In the genomic region with DNA sequence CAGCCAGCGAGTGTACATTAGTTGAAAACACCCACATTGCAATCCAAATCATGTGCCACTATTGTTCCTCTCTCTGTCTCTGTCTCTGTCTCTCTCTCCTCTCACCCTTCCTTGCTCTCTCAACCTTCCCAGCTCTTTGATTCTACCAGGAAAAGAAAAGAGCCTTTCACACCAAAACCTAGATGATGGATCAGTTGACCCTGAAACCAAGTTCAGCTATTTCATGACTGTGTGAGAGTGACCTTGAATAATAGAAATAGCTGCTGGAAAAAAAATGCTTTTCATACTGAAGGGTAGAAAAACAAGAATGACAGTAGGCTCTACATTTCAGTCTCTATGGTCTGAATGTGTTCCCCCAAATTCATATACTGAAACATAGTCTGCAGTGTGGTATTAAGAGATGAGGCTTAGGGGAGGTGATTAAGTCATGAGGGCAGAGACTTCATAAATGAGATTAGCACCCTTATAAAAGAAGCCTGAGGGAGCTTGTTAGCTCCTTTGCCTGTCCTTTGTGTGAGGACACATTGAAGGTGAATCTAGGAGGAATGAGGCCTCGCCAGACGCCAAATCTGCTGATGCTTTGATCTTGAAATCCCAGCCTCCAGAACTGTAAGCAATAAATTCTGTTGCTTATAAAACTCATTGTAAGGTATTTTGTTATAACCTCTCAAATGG, we compare ENCODE assay signal across 1 cellular context.
TF ChIP-seq lines count a peak whose summit lies in the region.

No MANE protein-coding gene starts in this region.

TF ChIP-seq in HepG2, 621 proteins besides CTCF, POLR2A, EP300 and RAD21 (continued from another document and continues in another):
- TF ChIP-seq, protein P1, sequence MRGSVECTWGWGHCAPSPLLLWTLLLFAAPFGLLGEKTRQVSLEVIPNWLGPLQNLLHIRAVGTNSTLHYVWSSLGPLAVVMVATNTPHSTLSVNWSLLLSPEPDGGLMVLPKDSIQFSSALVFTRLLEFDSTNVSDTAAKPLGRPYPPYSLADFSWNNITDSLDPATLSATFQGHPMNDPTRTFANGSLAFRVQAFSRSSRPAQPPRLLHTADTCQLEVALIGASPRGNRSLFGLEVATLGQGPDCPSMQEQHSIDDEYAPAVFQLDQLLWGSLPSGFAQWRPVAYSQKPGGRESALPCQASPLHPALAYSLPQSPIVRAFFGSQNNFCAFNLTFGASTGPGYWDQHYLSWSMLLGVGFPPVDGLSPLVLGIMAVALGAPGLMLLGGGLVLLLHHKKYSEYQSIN (CRISPR knock-in tag; IDR thresholded peaks at IDR 0.05; ENCODE audit: borderline replicate concordance), result no peak
- TF ChIP-seq PRMT3 (CRISPR knock-in tag; IDR thresholded peaks at IDR 0.05; ENCODE audit: borderline replicate concordance, low read depth), result no peak
- TF ChIP-seq, protein P2, sequence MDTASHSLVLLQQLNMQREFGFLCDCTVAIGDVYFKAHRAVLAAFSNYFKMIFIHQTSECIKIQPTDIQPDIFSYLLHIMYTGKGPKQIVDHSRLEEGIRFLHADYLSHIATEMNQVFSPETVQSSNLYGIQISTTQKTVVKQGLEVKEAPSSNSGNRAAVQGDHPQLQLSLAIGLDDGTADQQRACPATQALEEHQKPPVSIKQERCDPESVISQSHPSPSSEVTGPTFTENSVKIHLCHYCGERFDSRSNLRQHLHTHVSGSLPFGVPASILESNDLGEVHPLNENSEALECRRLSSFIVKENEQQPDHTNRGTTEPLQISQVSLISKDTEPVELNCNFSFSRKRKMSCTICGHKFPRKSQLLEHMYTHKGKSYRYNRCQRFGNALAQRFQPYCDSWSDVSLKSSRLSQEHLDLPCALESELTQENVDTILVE (CRISPR knock-in tag; IDR thresholded peaks at IDR 0.05), result no peak
- TF ChIP-seq, protein P3, sequence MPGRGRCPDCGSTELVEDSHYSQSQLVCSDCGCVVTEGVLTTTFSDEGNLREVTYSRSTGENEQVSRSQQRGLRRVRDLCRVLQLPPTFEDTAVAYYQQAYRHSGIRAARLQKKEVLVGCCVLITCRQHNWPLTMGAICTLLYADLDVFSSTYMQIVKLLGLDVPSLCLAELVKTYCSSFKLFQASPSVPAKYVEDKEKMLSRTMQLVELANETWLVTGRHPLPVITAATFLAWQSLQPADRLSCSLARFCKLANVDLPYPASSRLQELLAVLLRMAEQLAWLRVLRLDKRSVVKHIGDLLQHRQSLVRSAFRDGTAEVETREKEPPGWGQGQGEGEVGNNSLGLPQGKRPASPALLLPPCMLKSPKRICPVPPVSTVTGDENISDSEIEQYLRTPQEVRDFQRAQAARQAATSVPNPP (CRISPR knock-in tag; IDR thresholded peaks at IDR 0.05), result no peak
- TF ChIP-seq GABPA (IDR thresholded peaks at IDR 0.05; ENCODE audit: low read depth, low read length), result no peak
- no peak for TF ChIP-seq GABPA (CRISPR knock-in tag; IDR thresholded peaks at IDR 0.05; ENCODE audit: low read depth)
- TF ChIP-seq ZNF616 (CRISPR knock-in tag; IDR thresholded peaks at IDR 0.05; ENCODE audit: low read depth), result no peak
- TF ChIP-seq EEA1 (CRISPR knock-in tag; IDR thresholded peaks at IDR 0.05; ENCODE audit: borderline replicate concordance), result no peak
- TF ChIP-seq, protein P4, sequence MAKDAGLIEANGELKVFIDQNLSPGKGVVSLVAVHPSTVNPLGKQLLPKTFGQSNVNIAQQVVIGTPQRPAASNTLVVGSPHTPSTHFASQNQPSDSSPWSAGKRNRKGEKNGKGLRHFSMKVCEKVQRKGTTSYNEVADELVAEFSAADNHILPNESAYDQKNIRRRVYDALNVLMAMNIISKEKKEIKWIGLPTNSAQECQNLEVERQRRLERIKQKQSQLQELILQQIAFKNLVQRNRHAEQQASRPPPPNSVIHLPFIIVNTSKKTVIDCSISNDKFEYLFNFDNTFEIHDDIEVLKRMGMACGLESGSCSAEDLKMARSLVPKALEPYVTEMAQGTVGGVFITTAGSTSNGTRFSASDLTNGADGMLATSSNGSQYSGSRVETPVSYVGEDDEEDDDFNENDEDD (CRISPR knock-in tag; IDR thresholded peaks at IDR 0.05; ENCODE audit: borderline replicate concordance), result no peak
- TF ChIP-seq ZNF253 (CRISPR knock-in tag; IDR thresholded peaks at IDR 0.05; ENCODE audit: borderline replicate concordance), result no peak
- no peak for TF ChIP-seq PTBP1 (IDR thresholded peaks at IDR 0.05; ENCODE audit: low read depth, low read length, poor library complexity, severe bottlenecking)
- no peak for TF ChIP-seq CHCHD3 (CRISPR knock-in tag; IDR thresholded peaks at IDR 0.05)
- no peak for TF ChIP-seq ZKSCAN5 (CRISPR knock-in tag; IDR thresholded peaks at IDR 0.05)
- no peak; the same call in 1 of the 2 replicates for TF ChIP-seq ZNF564 (CRISPR knock-in tag; IDR thresholded peaks at IDR 0.05)
- TF ChIP-seq SYNCRIP (IDR thresholded peaks at IDR 0.05; ENCODE audit: insufficient read depth, low read depth, low read length), result no peak
- TF ChIP-seq FOXJ3 (CRISPR knock-in tag; IDR thresholded peaks at IDR 0.05; ENCODE audit: borderline replicate concordance), result no peak
- TF ChIP-seq, protein P5, sequence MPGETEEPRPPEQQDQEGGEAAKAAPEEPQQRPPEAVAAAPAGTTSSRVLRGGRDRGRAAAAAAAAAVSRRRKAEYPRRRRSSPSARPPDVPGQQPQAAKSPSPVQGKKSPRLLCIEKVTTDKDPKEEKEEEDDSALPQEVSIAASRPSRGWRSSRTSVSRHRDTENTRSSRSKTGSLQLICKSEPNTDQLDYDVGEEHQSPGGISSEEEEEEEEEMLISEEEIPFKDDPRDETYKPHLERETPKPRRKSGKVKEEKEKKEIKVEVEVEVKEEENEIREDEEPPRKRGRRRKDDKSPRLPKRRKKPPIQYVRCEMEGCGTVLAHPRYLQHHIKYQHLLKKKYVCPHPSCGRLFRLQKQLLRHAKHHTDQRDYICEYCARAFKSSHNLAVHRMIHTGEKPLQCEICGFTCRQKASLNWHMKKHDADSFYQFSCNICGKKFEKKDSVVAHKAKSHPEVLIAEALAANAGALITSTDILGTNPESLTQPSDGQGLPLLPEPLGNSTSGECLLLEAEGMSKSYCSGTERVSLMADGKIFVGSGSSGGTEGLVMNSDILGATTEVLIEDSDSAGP (CRISPR knock-in tag; IDR thresholded peaks at IDR 0.05; ENCODE audit: borderline replicate concordance), result no peak
- TF ChIP-seq RELA (CRISPR knock-in tag; IDR thresholded peaks at IDR 0.05), result no peak
- 0 out of 2 replicates have a peak, but pooled peaks have one; percentile 20 for TF ChIP-seq GATAD1 (CRISPR knock-in tag; IDR thresholded peaks at IDR 0.05)
- TF ChIP-seq ZNF749 (CRISPR knock-in tag; IDR thresholded peaks at IDR 0.05; ENCODE audit: borderline replicate concordance), result no peak
- no peak for TF ChIP-seq HDAC6 (IDR thresholded peaks at IDR 0.05; ENCODE audit: low read depth, low read length)
- TF ChIP-seq, protein P6, sequence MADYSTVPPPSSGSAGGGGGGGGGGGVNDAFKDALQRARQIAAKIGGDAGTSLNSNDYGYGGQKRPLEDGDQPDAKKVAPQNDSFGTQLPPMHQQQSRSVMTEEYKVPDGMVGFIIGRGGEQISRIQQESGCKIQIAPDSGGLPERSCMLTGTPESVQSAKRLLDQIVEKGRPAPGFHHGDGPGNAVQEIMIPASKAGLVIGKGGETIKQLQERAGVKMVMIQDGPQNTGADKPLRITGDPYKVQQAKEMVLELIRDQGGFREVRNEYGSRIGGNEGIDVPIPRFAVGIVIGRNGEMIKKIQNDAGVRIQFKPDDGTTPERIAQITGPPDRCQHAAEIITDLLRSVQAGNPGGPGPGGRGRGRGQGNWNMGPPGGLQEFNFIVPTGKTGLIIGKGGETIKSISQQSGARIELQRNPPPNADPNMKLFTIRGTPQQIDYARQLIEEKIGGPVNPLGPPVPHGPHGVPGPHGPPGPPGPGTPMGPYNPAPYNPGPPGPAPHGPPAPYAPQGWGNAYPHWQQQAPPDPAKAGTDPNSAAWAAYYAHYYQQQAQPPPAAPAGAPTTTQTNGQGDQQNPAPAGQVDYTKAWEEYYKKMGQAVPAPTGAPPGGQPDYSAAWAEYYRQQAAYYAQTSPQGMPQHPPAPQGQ (CRISPR knock-in tag; IDR thresholded peaks at IDR 0.05; ENCODE audit: borderline replicate concordance), result no peak
- peak; percentile 54 for TF ChIP-seq KAT8 (CRISPR knock-in tag; IDR thresholded peaks at IDR 0.05)
- TF ChIP-seq, protein P7, sequence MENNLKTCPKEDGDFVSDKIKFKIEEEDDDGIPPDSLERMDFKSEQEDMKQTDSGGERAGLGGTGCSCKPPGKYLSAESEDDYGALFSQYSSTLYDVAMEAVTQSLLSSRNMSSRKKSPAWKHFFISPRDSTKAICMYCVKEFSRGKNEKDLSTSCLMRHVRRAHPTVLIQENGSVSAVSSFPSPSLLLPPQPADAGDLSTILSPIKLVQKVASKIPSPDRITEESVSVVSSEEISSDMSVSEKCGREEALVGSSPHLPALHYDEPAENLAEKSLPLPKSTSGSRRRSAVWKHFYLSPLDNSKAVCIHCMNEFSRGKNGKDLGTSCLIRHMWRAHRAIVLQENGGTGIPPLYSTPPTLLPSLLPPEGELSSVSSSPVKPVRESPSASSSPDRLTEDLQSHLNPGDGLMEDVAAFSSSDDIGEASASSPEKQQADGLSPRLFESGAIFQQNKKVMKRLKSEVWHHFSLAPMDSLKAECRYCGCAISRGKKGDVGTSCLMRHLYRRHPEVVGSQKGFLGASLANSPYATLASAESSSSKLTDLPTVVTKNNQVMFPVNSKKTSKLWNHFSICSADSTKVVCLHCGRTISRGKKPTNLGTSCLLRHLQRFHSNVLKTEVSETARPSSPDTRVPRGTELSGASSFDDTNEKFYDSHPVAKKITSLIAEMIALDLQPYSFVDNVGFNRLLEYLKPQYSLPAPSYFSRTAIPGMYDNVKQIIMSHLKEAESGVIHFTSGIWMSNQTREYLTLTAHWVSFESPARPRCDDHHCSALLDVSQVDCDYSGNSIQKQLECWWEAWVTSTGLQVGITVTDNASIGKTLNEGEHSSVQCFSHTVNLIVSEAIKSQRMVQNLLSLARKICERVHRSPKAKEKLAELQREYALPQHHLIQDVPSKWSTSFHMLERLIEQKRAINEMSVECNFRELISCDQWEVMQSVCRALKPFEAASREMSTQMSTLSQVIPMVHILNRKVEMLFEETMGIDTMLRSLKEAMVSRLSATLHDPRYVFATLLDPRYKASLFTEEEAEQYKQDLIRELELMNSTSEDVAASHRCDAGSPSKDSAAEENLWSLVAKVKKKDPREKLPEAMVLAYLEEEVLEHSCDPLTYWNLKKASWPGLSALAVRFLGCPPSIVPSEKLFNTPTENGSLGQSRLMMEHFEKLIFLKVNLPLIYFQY (CRISPR knock-in tag; IDR thresholded peaks at IDR 0.05; ENCODE audit: borderline replicate concordance), result no peak
- TF ChIP-seq, protein P8, sequence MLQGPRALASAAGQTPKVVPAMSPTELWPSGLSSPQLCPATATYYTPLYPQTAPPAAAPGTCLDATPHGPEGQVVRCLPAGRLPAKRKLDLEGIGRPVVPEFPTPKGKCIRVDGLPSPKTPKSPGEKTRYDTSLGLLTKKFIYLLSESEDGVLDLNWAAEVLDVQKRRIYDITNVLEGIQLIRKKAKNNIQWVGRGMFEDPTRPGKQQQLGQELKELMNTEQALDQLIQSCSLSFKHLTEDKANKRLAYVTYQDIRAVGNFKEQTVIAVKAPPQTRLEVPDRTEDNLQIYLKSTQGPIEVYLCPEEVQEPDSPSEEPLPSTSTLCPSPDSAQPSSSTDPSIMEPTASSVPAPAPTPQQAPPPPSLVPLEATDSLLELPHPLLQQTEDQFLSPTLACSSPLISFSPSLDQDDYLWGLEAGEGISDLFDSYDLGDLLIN (CRISPR knock-in tag; IDR thresholded peaks at IDR 0.05; ENCODE audit: borderline replicate concordance), result no peak
- no peak for TF ChIP-seq KLF6 (CRISPR knock-in tag; IDR thresholded peaks at IDR 0.05)
- TF ChIP-seq, protein P9, sequence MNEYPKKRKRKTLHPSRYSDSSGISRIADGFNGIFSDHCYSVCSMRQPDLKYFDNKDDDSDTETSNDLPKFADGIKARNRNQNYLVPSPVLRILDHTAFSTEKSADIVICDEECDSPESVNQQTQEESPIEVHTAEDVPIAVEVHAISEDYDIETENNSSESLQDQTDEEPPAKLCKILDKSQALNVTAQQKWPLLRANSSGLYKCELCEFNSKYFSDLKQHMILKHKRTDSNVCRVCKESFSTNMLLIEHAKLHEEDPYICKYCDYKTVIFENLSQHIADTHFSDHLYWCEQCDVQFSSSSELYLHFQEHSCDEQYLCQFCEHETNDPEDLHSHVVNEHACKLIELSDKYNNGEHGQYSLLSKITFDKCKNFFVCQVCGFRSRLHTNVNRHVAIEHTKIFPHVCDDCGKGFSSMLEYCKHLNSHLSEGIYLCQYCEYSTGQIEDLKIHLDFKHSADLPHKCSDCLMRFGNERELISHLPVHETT (CRISPR knock-in tag; conservative IDR thresholded peaks at IDR 0.05), result no peak
- TF ChIP-seq ZZZ3 (CRISPR knock-in tag; IDR thresholded peaks at IDR 0.05; ENCODE audit: borderline replicate concordance), result no peak
- TF ChIP-seq ATM (IDR thresholded peaks at IDR 0.05; ENCODE audit: borderline replicate concordance), result no peak
- no peak for TF ChIP-seq ZNF207 (IDR thresholded peaks at IDR 0.05; ENCODE audit: borderline replicate concordance)
- TF ChIP-seq, protein P10, sequence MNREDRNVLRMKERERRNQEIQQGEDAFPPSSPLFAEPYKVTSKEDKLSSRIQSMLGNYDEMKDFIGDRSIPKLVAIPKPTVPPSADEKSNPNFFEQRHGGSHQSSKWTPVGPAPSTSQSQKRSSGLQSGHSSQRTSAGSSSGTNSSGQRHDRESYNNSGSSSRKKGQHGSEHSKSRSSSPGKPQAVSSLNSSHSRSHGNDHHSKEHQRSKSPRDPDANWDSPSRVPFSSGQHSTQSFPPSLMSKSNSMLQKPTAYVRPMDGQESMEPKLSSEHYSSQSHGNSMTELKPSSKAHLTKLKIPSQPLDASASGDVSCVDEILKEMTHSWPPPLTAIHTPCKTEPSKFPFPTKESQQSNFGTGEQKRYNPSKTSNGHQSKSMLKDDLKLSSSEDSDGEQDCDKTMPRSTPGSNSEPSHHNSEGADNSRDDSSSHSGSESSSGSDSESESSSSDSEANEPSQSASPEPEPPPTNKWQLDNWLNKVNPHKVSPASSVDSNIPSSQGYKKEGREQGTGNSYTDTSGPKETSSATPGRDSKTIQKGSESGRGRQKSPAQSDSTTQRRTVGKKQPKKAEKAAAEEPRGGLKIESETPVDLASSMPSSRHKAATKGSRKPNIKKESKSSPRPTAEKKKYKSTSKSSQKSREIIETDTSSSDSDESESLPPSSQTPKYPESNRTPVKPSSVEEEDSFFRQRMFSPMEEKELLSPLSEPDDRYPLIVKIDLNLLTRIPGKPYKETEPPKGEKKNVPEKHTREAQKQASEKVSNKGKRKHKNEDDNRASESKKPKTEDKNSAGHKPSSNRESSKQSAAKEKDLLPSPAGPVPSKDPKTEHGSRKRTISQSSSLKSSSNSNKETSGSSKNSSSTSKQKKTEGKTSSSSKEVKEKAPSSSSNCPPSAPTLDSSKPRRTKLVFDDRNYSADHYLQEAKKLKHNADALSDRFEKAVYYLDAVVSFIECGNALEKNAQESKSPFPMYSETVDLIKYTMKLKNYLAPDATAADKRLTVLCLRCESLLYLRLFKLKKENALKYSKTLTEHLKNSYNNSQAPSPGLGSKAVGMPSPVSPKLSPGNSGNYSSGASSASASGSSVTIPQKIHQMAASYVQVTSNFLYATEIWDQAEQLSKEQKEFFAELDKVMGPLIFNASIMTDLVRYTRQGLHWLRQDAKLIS (CRISPR knock-in tag; IDR thresholded peaks at IDR 0.05), result no peak
- no peak for TF ChIP-seq FOXA1 (IDR thresholded peaks at IDR 0.05)
- TF ChIP-seq FOXA1 (CRISPR knock-in tag; IDR thresholded peaks at IDR 0.05), result no peak
- TF ChIP-seq ZSCAN30 (CRISPR knock-in tag; IDR thresholded peaks at IDR 0.05), result no peak
- no peak for TF ChIP-seq RFX1 (IDR thresholded peaks at IDR 0.05)
- no peak for TF ChIP-seq RAD51 (IDR thresholded peaks at IDR 0.05; ENCODE audit: borderline replicate concordance)
- TF ChIP-seq HNF4A (CRISPR knock-in tag; IDR thresholded peaks at IDR 0.05), result peak; percentile 37; the same call in 1 of the 2 replicates
- TF ChIP-seq XRCC5 (optimal IDR thresholded peaks at IDR 0.05; ENCODE audit: low read length), result no peak
- TF ChIP-seq SALL1 (CRISPR knock-in tag; IDR thresholded peaks at IDR 0.05), result peak; percentile 37; the same call in 1 of the 2 replicates
- no peak for TF ChIP-seq SPEN (CRISPR knock-in tag; IDR thresholded peaks at IDR 0.05; ENCODE audit: low read depth)
- no peak for TF ChIP-seq ZNF577 (CRISPR knock-in tag; IDR thresholded peaks at IDR 0.05; ENCODE audit: borderline replicate concordance, low read depth)
- TF ChIP-seq SKI (IDR thresholded peaks at IDR 0.05; ENCODE audit: partially characterized antibody), result peak; percentile 13
